Comparison of ENCODE assay signal across 18 cellular contexts in the genomic region with DNA sequence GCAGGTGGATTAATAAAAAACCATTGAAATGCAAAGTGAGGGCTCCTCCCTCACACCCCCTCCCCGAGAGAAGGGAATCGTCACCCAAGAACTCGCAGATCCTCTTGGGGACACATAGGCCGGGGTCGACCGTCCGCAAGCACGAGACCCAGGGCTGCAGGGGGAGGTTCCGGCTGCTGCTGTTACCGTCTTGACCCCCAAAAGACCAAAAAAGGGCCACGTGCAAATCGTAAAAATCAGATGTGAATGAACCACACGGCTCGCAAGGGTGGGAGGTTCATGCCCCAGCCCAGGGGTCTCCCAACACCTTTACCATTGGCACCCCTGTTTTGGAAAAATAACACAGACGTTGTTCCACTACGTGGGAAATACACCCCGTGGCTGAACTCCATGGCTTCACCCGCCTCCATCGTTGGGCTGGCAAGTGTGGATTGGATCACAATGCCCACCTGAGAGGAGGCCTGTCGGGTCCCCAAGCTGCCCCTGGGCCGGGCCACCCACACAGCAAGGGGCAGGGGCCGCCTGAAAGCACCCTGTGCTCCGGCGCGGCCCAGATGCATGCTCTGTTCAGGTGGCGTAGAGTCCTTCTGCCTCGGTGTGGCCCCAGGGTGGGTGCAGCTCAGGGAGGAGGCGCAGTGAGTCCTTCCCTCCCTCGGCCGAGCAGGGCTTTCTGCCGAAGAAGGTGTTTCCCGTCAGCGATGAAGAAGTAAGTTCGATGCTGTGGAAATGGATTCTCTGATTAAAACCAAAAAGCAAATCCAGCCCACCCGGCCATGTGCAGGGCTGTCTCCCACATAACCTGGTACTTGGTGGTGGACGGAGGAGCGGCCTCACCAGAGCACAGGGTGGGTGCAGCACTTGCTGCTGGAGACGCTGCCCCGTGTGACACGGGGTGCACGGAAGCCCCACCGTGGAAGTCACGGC.
DNase-seq lines count a peak whose midpoint lies in the region; ATAC-seq and TF ChIP-seq lines count a peak whose summit lies in the region.
"Had no signal": no experiment of that assay in that cellular context is flagged by ENCODE, and none has a peak within 500 bp of the region (broad histone marks: within the 10 kb centered on the region; RNA-seq: fewer than 3 reads in every experiment).

No MANE protein-coding gene starts in this region.

- TF ChIP-seq RAD21 in neural cell (conservative IDR thresholded peaks at IDR 0.05), result no peak

- H3K27me3 ChIP-seq in heart left ventricle (peaks cover 0 to 51% (median 9%) of the 10 kb centered on the region in 9 donors), right atrium auricular region (no peaks in the 10 kb centered on the region), neural cell (ENCODE audit: insufficient read depth, low read depth, low read length) (no peaks in the 10 kb centered on the region), upper lobe of left lung (peaks cover 0 to 3% (median 0%) of the 10 kb centered on the region in 4 donors), smooth muscle cell (ENCODE audit: low read depth) (peaks cover 36% of the 10 kb centered on the region)
- H3K27me3 ChIP-seq: brain microvascular endothelial cell had no signal

- 69 to 74% (median 70%) methylated on average over 36 to 43 of the region's 43 CpGs for WGBS in heart left ventricle, 4 donors
- WGBS in upper lobe of left lung, 2 donors, result 68 to 72% methylated on average over 25 to 43 of the region's 43 CpGs
- 76% methylated on average over 43 of the region's 43 CpGs for WGBS in smooth muscle cell (ENCODE audit: low lambda C conversion rate)

- peaks cover 2% of the 10 kb centered on the region for H3K4me1 Mint-ChIP-seq in glutamatergic neuron (ENCODE audit: low read depth, unreplicated experiment)
- H3K4me1 Mint-ChIP-seq in activated T-helper 2 cell treated with anti-CD3 and anti-CD28 coated beads, Interferon-gamma antibody, Interleukin-2, Interleukin-4, amounts not matched to agents 10 μg/mL and 5 μg/mL and 100 μg/mL, durations not matched to agents 14 hours and 24 hours and 36 hours (ENCODE audit: low read depth), result no peaks in the 10 kb centered on the region
- H3K4me1 Mint-ChIP-seq: activated CD4-positive, alpha-beta T cell treated with anti-CD3 and anti-CD28 coated beads, Interleukin-2, amount 10 ng/mL, durations not matched to agents 24 days and 14 days had no signal

- H3K27me3 Mint-ChIP-seq in glutamatergic neuron (ENCODE audit: unreplicated experiment), result peaks cover 9% of the 10 kb centered on the region
- H3K27me3 Mint-ChIP-seq in activated T-helper 2 cell treated with anti-CD3 and anti-CD28 coated beads, Interferon-gamma antibody, Interleukin-2, Interleukin-4, amounts not matched to agents 10 μg/mL and 5 μg/mL and 100 μg/mL, durations not matched to agents 14 hours and 24 hours and 36 hours (ENCODE audit: low read depth), result no peaks in the 10 kb centered on the region

- H3K27ac ChIP-seq in heart left ventricle, result no peak overlapping the region
- no peak overlapping the region for H3K27ac ChIP-seq in right atrium auricular region
- H3K27ac ChIP-seq in neural cell (ENCODE audit: low read length), result peak overlapping the region; percentile 17
- no peak overlapping the region for H3K27ac ChIP-seq in upper lobe of left lung
- H3K27ac ChIP-seq in smooth muscle cell (ENCODE audit: low read depth), result no peak overlapping the region
- H3K27ac ChIP-seq: BLaER1, brain microvascular endothelial cell, colonic mucosa, left lung, SJSA1 had no signal

- H3K9me3 Mint-ChIP-seq in glutamatergic neuron (ENCODE audit: unreplicated experiment), result no peaks in the 10 kb centered on the region
- no peaks in the 10 kb centered on the region for H3K9me3 Mint-ChIP-seq in activated T-helper 2 cell treated with anti-CD3 and anti-CD28 coated beads, Interferon-gamma antibody, Interleukin-2, Interleukin-4, amounts not matched to agents 10 μg/mL and 5 μg/mL and 100 μg/mL, durations not matched to agents 14 hours and 24 hours and 36 hours
- H3K9me3 Mint-ChIP-seq: activated CD4-positive, alpha-beta T cell treated with anti-CD3 and anti-CD28 coated beads, Interleukin-2, amount 10 ng/mL, durations not matched to agents 24 days and 14 days had no signal

- H3K79me2 ChIP-seq in neural cell (replicated peaks; ENCODE audit: insufficient read depth, low read length), result no peaks in the 10 kb centered on the region
- no peaks in the 10 kb centered on the region for H3K79me2 ChIP-seq in smooth muscle cell (ENCODE audit: low read depth)

- intact Hi-C loops in heart left ventricle (cut with DNase I), result no loop called here
- intact Hi-C loops in activated T-helper 2 cell treated with anti-CD3 and anti-CD28 coated beads, Interferon-gamma antibody, Interleukin-2, Interleukin-4, amounts not matched to agents 10 μg/mL and 5 μg/mL and 100 μg/mL, durations not matched to agents 14 hours and 24 hours and 36 hours (cut with micrococcal nuclease), result loop anchor here (1.0 kb wide), 1 partner anchor 25 kb away; no protein-coding TSS in a partner anchor

- peaks cover 8% of the 10 kb centered on the region for H3K36me3 Mint-ChIP-seq in glutamatergic neuron (ENCODE audit: unreplicated experiment)
- no peaks in the 10 kb centered on the region for H3K36me3 Mint-ChIP-seq in activated T-helper 2 cell treated with anti-CD3 and anti-CD28 coated beads, Interferon-gamma antibody, Interleukin-2, Interleukin-4, amounts not matched to agents 10 μg/mL and 5 μg/mL and 100 μg/mL, durations not matched to agents 14 hours and 24 hours and 36 hours (ENCODE audit: low read depth)

- H3K9me3 ChIP-seq in heart left ventricle, result no peaks in the 10 kb centered on the region
- no peaks in the 10 kb centered on the region for H3K9me3 ChIP-seq in right atrium auricular region
- H3K9me3 ChIP-seq in neural cell (ENCODE audit: low read length), result no peaks in the 10 kb centered on the region
- H3K9me3 ChIP-seq in upper lobe of left lung, result no peaks in the 10 kb centered on the region
- H3K9me3 ChIP-seq in smooth muscle cell (replicated peaks; ENCODE audit: low read depth), result no peaks in the 10 kb centered on the region
- H3K9me3 ChIP-seq: BLaER1, Caco-2, colonic mucosa, left lung, SJSA1 had no signal

- no peaks in the 10 kb centered on the region for H4K20me1 ChIP-seq in neural cell (ENCODE audit: insufficient read depth)
- no peaks in the 10 kb centered on the region for H4K20me1 ChIP-seq in smooth muscle cell (ENCODE audit: low read depth)
- H4K20me1 ChIP-seq: BLaER1 had no signal

- H2AFZ ChIP-seq in neural cell (ENCODE audit: low read depth, low read length), result no peak overlapping the region
- H2AFZ ChIP-seq in smooth muscle cell (ENCODE audit: low read depth), result no peak overlapping the region

- ATAC-seq in heart left ventricle, result no peak
- no peak for ATAC-seq in upper lobe of left lung (ENCODE audit: low FRiP score in 2 of 2)

- TF ChIP-seq POLR2A in heart left ventricle (IDR thresholded peaks at IDR 0.05), result no peak
- TF ChIP-seq POLR2A in upper lobe of left lung (IDR thresholded peaks at IDR 0.05), result no peak

- no peak overlapping the region for H3K4me3 ChIP-seq in heart left ventricle
- no peak overlapping the region for H3K4me3 ChIP-seq in right atrium auricular region
- no peak overlapping the region for H3K4me3 ChIP-seq in neural cell (ENCODE audit: low read length)
- no peak overlapping the region for H3K4me3 ChIP-seq in upper lobe of left lung
- no peak overlapping the region for H3K4me3 ChIP-seq in smooth muscle cell
- H3K4me3 ChIP-seq: BLaER1, colonic mucosa, left lung, SJSA1 had no signal

- H3K9ac ChIP-seq in neural cell (ENCODE audit: low read length), result peak overlapping the region; percentile 11
- H3K9ac ChIP-seq in smooth muscle cell (ENCODE audit: low read depth), result no peak overlapping the region
- H3K9ac ChIP-seq: BLaER1 had no signal

- peak in 4 of 5 donors; percentile 2 to 43 (median 12) for DNase-seq in heart left ventricle
- no peak for DNase-seq in right atrium auricular region (ENCODE audit: low spot score)
- peak; percentile 7 for DNase-seq in glutamatergic neuron
- peak; percentile 15 to 55 for DNase-seq in upper lobe of left lung
- no peak for DNase-seq in activated T-helper 2 cell treated with anti-CD3 and anti-CD28 coated beads, Interferon-gamma antibody, Interleukin-2, Interleukin-4, amounts not matched to agents 10 μg/mL and 5 μg/mL and 100 μg/mL, durations not matched to agents 14 hours and 24 hours and 36 hours (ENCODE audit: low spot score)
- no peak for DNase-seq in DMS 273 treated with DMSO at 0.1 percent for 48 hours (lab: John Stamatoyannopoulos, UW)
- DNase-seq in smooth muscle cell (lab: John Stamatoyannopoulos, UW; ENCODE audit: unreplicated experiment), result no peak
- DNase-seq: ACHN; activated CD4-positive, alpha-beta T cell treated with anti-CD3 and anti-CD28 coated beads, Interleukin-2, amount 10 ng/mL, durations not matched to agents 24 days and 14 days; brain microvascular endothelial cell; colonic mucosa; NCI-H1417; occipital lobe had no signal

- H3K4me1 ChIP-seq in heart left ventricle (no peaks in the 10 kb centered on the region), right atrium auricular region (no peaks in the 10 kb centered on the region), upper lobe of left lung (no peaks in the 10 kb centered on the region), smooth muscle cell (ENCODE audit: low read depth) (no peaks in the 10 kb centered on the region)
- H3K4me1 ChIP-seq: Caco-2, colonic mucosa, left lung, SJSA1 had no signal

- no peak overlapping the region for H3K27ac Mint-ChIP-seq in glutamatergic neuron (ENCODE audit: unreplicated experiment)
- H3K27ac Mint-ChIP-seq in activated T-helper 2 cell treated with anti-CD3 and anti-CD28 coated beads, Interferon-gamma antibody, Interleukin-2, Interleukin-4, amounts not matched to agents 10 μg/mL and 5 μg/mL and 100 μg/mL, durations not matched to agents 14 hours and 24 hours and 36 hours, result no peak overlapping the region
- H3K27ac Mint-ChIP-seq: activated CD4-positive, alpha-beta T cell treated with anti-CD3 and anti-CD28 coated beads, Interleukin-2, amount 10 ng/mL, durations not matched to agents 24 days and 14 days had no signal

- TF ChIP-seq EP300 in neural cell (conservative IDR thresholded peaks at IDR 0.05; ENCODE audit: poor library complexity, severe bottlenecking), result no peak
- no peak for TF ChIP-seq EP300 in upper lobe of left lung (IDR thresholded peaks at IDR 0.05)

- no peaks in the 10 kb centered on the region for H3K9me2 ChIP-seq in neural cell (ENCODE audit: insufficient read depth, low read length)

- H3F3A ChIP-seq in neural cell (ENCODE audit: insufficient read depth, low read length, poor library complexity, severe bottlenecking), result no peaks in the 10 kb centered on the region
- no peaks in the 10 kb centered on the region for H3F3A ChIP-seq in smooth muscle cell (ENCODE audit: low read depth)

- H3K4me2 ChIP-seq in neural cell (ENCODE audit: low read length) (no peak overlapping the region), smooth muscle cell (no peak overlapping the region)

- no peak overlapping the region for H3K4me3 Mint-ChIP-seq in glutamatergic neuron (ENCODE audit: unreplicated experiment)
- H3K4me3 Mint-ChIP-seq in activated T-helper 2 cell treated with anti-CD3 and anti-CD28 coated beads, Interferon-gamma antibody, Interleukin-2, Interleukin-4, amounts not matched to agents 10 μg/mL and 5 μg/mL and 100 μg/mL, durations not matched to agents 14 hours and 24 hours and 36 hours (ENCODE audit: low read depth), result no peak overlapping the region
- H3K4me3 Mint-ChIP-seq: activated CD4-positive, alpha-beta T cell treated with anti-CD3 and anti-CD28 coated beads, Interleukin-2, amount 10 ng/mL, durations not matched to agents 24 days and 14 days had no signal

- H3K36me3 ChIP-seq in heart left ventricle (no peaks in the 10 kb centered on the region), right atrium auricular region (no peaks in the 10 kb centered on the region), neural cell (ENCODE audit: insufficient read depth, low read length) (no peaks in the 10 kb centered on the region), upper lobe of left lung (no peaks in the 10 kb centered on the region), smooth muscle cell (ENCODE audit: low read depth) (no peaks in the 10 kb centered on the region)
- H3K36me3 ChIP-seq: BLaER1, brain microvascular endothelial cell, colonic mucosa, left lung, SJSA1 had no signal

- TF ChIP-seq CTCF in heart left ventricle (IDR thresholded peaks at IDR 0.05) (no peak), right atrium auricular region (IDR thresholded peaks at IDR 0.05) (no peak), glutamatergic neuron (IDR thresholded peaks at IDR 0.05; ENCODE audit: partially characterized antibody, unreplicated experiment) (no peak), neural cell (IDR thresholded peaks at IDR 0.05; ENCODE audit: poor library complexity, severe bottlenecking) (no peak), upper lobe of left lung (IDR thresholded peaks at IDR 0.05) (no peak), smooth muscle cell (IDR thresholded peaks at IDR 0.05; ENCODE audit: borderline replicate concordance, insufficient read depth, poor library complexity, severe bottlenecking) (no peak)

Comparison
In these comparisons a context has a peak if more than half of its experiments do, and no peak if none do; other contexts are left out.
1. DNase-seq: peak in heart left ventricle (4 of 5), glutamatergic neuron (single experiment) and upper lobe of left lung (2 of 2); none in right atrium auricular region (single experiment), activated T-helper 2 cell treated with anti-CD3 and anti-CD28 coated beads, Interferon-gamma antibody, Interleukin-2, Interleukin-4, amounts not matched to agents 10 μg/mL and 5 μg/mL and 100 μg/mL, durations not matched to agents 14 hours and 24 hours and 36 hours (single experiment), DMS 273 treated with DMSO at 0.1 percent for 48 hours (single experiment) and smooth muscle cell (single experiment).